Comparison of ENCODE assay signal across 1 cellular context in the genomic region with DNA sequence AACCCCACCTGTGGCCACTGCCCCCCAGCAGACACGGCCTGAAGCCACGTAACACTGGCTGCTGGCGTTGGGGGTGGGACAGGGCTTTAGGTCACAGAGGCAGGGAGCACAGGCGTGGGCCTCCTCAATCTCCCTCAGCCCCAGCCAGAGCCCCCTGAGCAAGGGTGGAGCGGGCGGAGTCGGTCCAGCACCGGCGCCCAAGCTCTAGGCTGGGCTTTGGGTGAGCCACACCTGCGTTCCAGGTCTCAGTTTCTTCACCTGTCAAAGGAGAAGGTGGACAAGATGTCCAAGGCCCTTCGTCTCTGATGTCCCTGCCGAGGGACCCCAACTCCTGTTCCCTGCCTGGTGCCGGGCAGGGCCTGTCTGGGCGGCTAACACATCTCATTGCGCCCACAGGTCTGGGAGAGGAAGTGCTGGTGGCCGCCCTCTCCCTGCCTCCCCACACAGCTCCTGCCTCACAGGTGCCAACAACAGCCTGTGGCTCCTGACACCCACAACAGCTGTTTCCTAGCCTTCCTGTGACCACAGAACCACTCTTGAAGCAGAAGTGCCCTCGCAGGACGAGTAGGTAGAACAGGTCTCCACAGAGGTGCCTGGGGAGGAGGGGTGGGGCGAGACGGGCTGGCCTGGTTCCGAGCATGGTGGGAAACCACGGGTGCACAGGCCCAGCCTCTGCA.
TF ChIP-seq lines count a peak whose summit lies in the region.

No MANE protein-coding gene starts in this region.

TF ChIP-seq in H1, 55 proteins besides CTCF, POLR2A, EP300 and RAD21:
- TF ChIP-seq HDAC6 (IDR thresholded peaks at IDR 0.05; ENCODE audit: low read depth, low read length): no peak
TF ChIP-seq in H1: peak in this region for 0.
